Comparison of ENCODE assay signal across 8 cellular contexts in genomic region chr19:10424011-10424637, GRCh38. TPM values are rescaled to one million over a fixed set of nuclear protein-coding genes. Genes with fewer than 3 reads are reported as not detected.
A peak's percentile ranks its signal among the peaks of the same experiment; 100 is the strongest.
DNase-seq lines count a peak whose midpoint lies in the region; ATAC-seq and TF ChIP-seq lines count a peak whose summit lies in the region.

No MANE protein-coding gene starts in this region.

- WGBS in stomach, 5 donors: 3 to 13% (median 3%) methylated on average over 7 to 38 of the region's 38 CpGs

- H3K27ac ChIP-seq in C4-2B (no peak overlapping the region), stomach (peak overlapping the region in 4 of 5 donors; percentile 22 to 54 (median 38))

- no peak overlapping the region for H3K27ac Mint-ChIP-seq in activated CD4-positive, alpha-beta memory T cell treated with anti-CD3 and anti-CD28 coated beads for 36 hours
- H3K27ac Mint-ChIP-seq in memory B cell: peak overlapping the region; percentile 96

- TF ChIP-seq POLR2A in stomach (IDR thresholded peaks at IDR 0.05): no peak

- H3K36me3 Mint-ChIP-seq in activated CD4-positive, alpha-beta memory T cell treated with anti-CD3 and anti-CD28 coated beads for 36 hours: no peaks in the 10 kb centered on the region
- H3K36me3 Mint-ChIP-seq in memory B cell: no peaks in the 10 kb centered on the region

- POLR2A ChIA-PET in activated CD4-positive, alpha-beta memory T cell treated with anti-CD3 and anti-CD28 coated beads for 36 hours (lab: Charles Lee): interaction anchor here (0.8 to 2.1 kb wide), 4 partner anchors 8 to 21 kb away, joined by 4 to 8 read pairs (median 4); partner anchors contain the start of gene CDC37

- peaks cover 39% of the 10 kb centered on the region for H3K27me3 Mint-ChIP-seq in activated CD4-positive, alpha-beta memory T cell treated with anti-CD3 and anti-CD28 coated beads for 36 hours
- H3K27me3 Mint-ChIP-seq in memory B cell: peaks cover 17% of the 10 kb centered on the region

- H3K4me3 ChIP-seq in H7 (ENCODE audit: insufficient read depth, low read depth, low read length) (peak overlapping the region; percentile 24), endocrine pancreas (ENCODE audit: control insufficient read depth, insufficient read depth, low read length) (no peak overlapping the region), stomach (peak overlapping the region; percentile 30 to 41 (median 34))

- peak overlapping the region; percentile 68 for H3K4me3 Mint-ChIP-seq in activated CD4-positive, alpha-beta memory T cell treated with anti-CD3 and anti-CD28 coated beads for 36 hours
- H3K4me3 Mint-ChIP-seq in memory B cell: peak overlapping the region; percentile 81

- peaks cover 78% of the 10 kb centered on the region for H3K4me1 Mint-ChIP-seq in activated CD4-positive, alpha-beta memory T cell treated with anti-CD3 and anti-CD28 coated beads for 36 hours (ENCODE audit: low read depth)
- H3K4me1 Mint-ChIP-seq in memory B cell: peaks cover 51% of the 10 kb centered on the region

- H3K9me3 ChIP-seq in endocrine pancreas (ENCODE audit: control insufficient read depth, low read length) (no peaks in the 10 kb centered on the region), stomach (no peaks in the 10 kb centered on the region)

- TF ChIP-seq EP300 in stomach (IDR thresholded peaks at IDR 0.05): no peak

- no peaks in the 10 kb centered on the region for H3K36me3 ChIP-seq in H7 (replicated peaks; ENCODE audit: control insufficient read depth, insufficient read depth, low read length)
- no peaks in the 10 kb centered on the region for H3K36me3 ChIP-seq in endocrine pancreas (ENCODE audit: control insufficient read depth, insufficient read depth, low read length)
- H3K36me3 ChIP-seq in stomach: no peaks in the 10 kb centered on the region

- no peaks in the 10 kb centered on the region for H3K4me1 ChIP-seq in endocrine pancreas (ENCODE audit: control insufficient read depth, insufficient read depth, low read length)
- H3K4me1 ChIP-seq in stomach: peaks cover 33 to 51% (median 42%) of the 10 kb centered on the region in 4 donors

- H3K9ac ChIP-seq in endocrine pancreas (ENCODE audit: control insufficient read depth, insufficient read depth, low read length): peak overlapping the region; percentile 38

- no peaks in the 10 kb centered on the region for H3K9me3 Mint-ChIP-seq in activated CD4-positive, alpha-beta memory T cell treated with anti-CD3 and anti-CD28 coated beads for 36 hours
- H3K9me3 Mint-ChIP-seq in memory B cell: no peaks in the 10 kb centered on the region

- H3K27me3 ChIP-seq in H7 (ENCODE audit: control insufficient read depth, insufficient read depth, low read length) (peaks cover 74% of the 10 kb centered on the region), endocrine pancreas (ENCODE audit: control insufficient read depth, insufficient read depth, low read length) (peaks cover 13% of the 10 kb centered on the region), stomach (peaks cover 29 to 71% (median 53%) of the 10 kb centered on the region in 3 donors)

- intact Hi-C loops in activated CD4-positive, alpha-beta memory T cell treated with anti-CD3 and anti-CD28 coated beads for 36 hours (cut with micrococcal nuclease): loop anchor here (2.0 kb wide), 1 partner anchor 19 kb away; no protein-coding TSS in a partner anchor
- intact Hi-C loops in stomach (cut with DNase I; ENCODE audit: low total_unique reads): no loop called here

- CTCF ChIA-PET in activated CD4-positive, alpha-beta memory T cell treated with anti-CD3 and anti-CD28 coated beads for 36 hours (lab: Charles Lee): interaction anchor here (0.6 to 27.2 kb wide), 10 partner anchors 9 to 180 kb away, joined by 3 to 836 read pairs (median 4); partner anchors contain the start of genes CDC37, ICAM1 and ICAM5

- ATAC-seq in memory B cell (ENCODE audit: low read depth): no peak
- no peak for ATAC-seq in HG02973 (IDR thresholded peaks at IDR 0.05; ENCODE audit: unreplicated experiment)

- DNase-seq in H7 (peak; percentile 97), NCI-H460 (ENCODE audit: extremely low read depth, low read depth) (peak; percentile 70), memory B cell (ENCODE audit: low spot score in 2 of 2) (peak; percentile 56 to 67), stomach (peak; percentile 87)
- DNase-seq in activated CD4-positive, alpha-beta memory T cell treated with anti-CD3 and anti-CD28 coated beads for 36 hours: peak; percentile 80

- TF ChIP-seq CTCF in C4-2B (conservative IDR thresholded peaks at IDR 0.05) (peak; percentile 99), stomach (IDR thresholded peaks at IDR 0.05) (peak in 5 of 7 experiments; percentile 81 to 96 (median 92))

RNA-seq across cellular contexts. Expression of gene PDE4A, which starts 3.8 kb away (rescaled TPM):
- 2.3 and 2.6 TPM in 2 replicates for total RNA-seq in H7 (2014; rRNA removed; shearing (Covaris generic))
- total RNA-seq in NCI-H460 (2014; rRNA removed; shearing (Covaris generic)): 2.1 and 2.2 TPM in 2 replicates
- polyA plus RNA-seq in NCI-H460 (2014; cell fraction: nucleus; rRNA removed): 2.8 and 5.3 TPM in 2 replicates
- 10 to 100 TPM; 15.7 to 17.5 TPM for total RNA-seq in activated CD4-positive, alpha-beta memory T cell treated with anti-CD3 and anti-CD28 coated beads for 36 hours
- total RNA-seq in stomach: 10 to 100 TPM in 2 of 5 donors, 1 to 10 TPM in 3; 2.3 to 30.7 (median 8.9) TPM
- polyA plus RNA-seq in stomach: 10 to 100 TPM in 2 of 3 donors, 1 to 10 TPM in 1; 5.0 to 12.9 (median 11.0) TPM

RNA-seq across cellular contexts. Expression of gene CDC37, which starts 20.8 kb away (rescaled TPM):
- 226 and 254 TPM in 2 replicates for total RNA-seq in H7 (2014; rRNA removed; shearing (Covaris generic))
- 116 and 131 TPM in 2 replicates for total RNA-seq in NCI-H460 (2014; rRNA removed; shearing (Covaris generic))
- 639 and 676 TPM in 2 replicates for polyA plus RNA-seq in NCI-H460 (2014; cell fraction: nucleus; rRNA removed)
- 100 to 1,000 TPM; 189 to 207 TPM for total RNA-seq in activated CD4-positive, alpha-beta memory T cell treated with anti-CD3 and anti-CD28 coated beads for 36 hours
- 100 to 1,000 TPM in 4 of 5 donors, 10 to 100 TPM in 1; 84.3 to 390 (median 174) TPM for total RNA-seq in stomach
- polyA plus RNA-seq in stomach: 100 to 1,000 TPM; 145 to 179 (median 164) TPM

RNA-seq across cellular contexts. Expression of gene TYK2, which starts 43.8 kb away (rescaled TPM):
- total RNA-seq in H7 (2014; rRNA removed; shearing (Covaris generic)): 48.0 and 48.3 TPM in 2 replicates
- 43.4 and 43.9 TPM in 2 replicates for total RNA-seq in NCI-H460 (2014; rRNA removed; shearing (Covaris generic))
- polyA plus RNA-seq in NCI-H460 (2014; cell fraction: nucleus; rRNA removed): 191 and 245 TPM in 2 replicates
- total RNA-seq in activated CD4-positive, alpha-beta memory T cell treated with anti-CD3 and anti-CD28 coated beads for 36 hours: 100 to 1,000 TPM; 168 to 186 TPM
- 100 to 1,000 TPM in 4 of 5 donors, 10 to 100 TPM in 1; 45.2 to 365 (median 314) TPM for total RNA-seq in stomach
- 100 to 1,000 TPM in 2 of 3 donors, 10 to 100 TPM in 1; 88.8 to 144 (median 107) TPM for polyA plus RNA-seq in stomach
